Comparison of ENCODE assay signal across 33 cellular contexts in genomic region chr6:133165235-133165634, GRCh38.
"Had no signal": no experiment of that assay in that cellular context is flagged by ENCODE, and none has a peak within 500 bp of the region (broad histone marks: within the 10 kb centered on the region; RNA-seq: fewer than 3 reads in every experiment).

No MANE protein-coding gene starts in this region.

- H3K9ac ChIP-seq: KMS-11 had no signal

- H3K27me3 ChIP-seq: cardiac muscle cell, colonic mucosa, SJSA1 had no signal

- DNase-seq: activated CD4-positive, alpha-beta memory T cell treated with anti-CD3 and anti-CD28 coated beads, Interleukin-2, amount 10 ng/mL, durations not matched to agents 7 days and 5 days; activated CD4-positive, alpha-beta T cell treated with anti-CD3 and anti-CD28 coated beads for 1 hour; activated CD4-positive, alpha-beta T cell treated with anti-CD3 and anti-CD28 coated beads for 48 hours; activated CD4-positive, CD25-positive, alpha-beta regulatory T cell; activated CD8-positive, alpha-beta memory T cell treated with anti-CD3 and anti-CD28 coated beads for 24 hours; activated CD8-positive, alpha-beta memory T cell treated with anti-CD3 and anti-CD28 coated beads, Interleukin-2, amount 10 ng/mL, durations not matched to agents 7 days and 5 days; activated CD8-positive, alpha-beta memory T cell treated with anti-CD3 and anti-CD28 coated beads, Interleukin-2, amount 50 U/mL, for 48 hours; activated effector memory CD4-positive, alpha-beta T cell treated with Interleukin-2 at 50 U/mL for 16 hours; activated naive CD4-positive, alpha-beta T cell treated with anti-CD3 and anti-CD28 coated beads, Interleukin-2, amount 10 ng/mL, durations not matched to agents 7 days and 5 days; activated naive CD8-positive, alpha-beta T cell treated with anti-CD3 and anti-CD28 coated beads, Interleukin-2, amount 50 U/mL, for 24 hours; activated T-cell treated with anti-CD3 and anti-CD28 coated beads, Interleukin-2, amount 50 U/mL, for 48 hours; amniotic stem cell; aorta; colonic mucosa; MM.1S; MV-4-11; NCI-H1436 treated with DMSO at 0.1 percent for 48 hours; NCI-H187 treated with DMSO at 0.1 percent for 48 hours; NCI-H2081; NCI-H2171 treated with DMSO at 0.1 percent for 48 hours; NCI-H2227 treated with DMSO at 0.1 percent for 48 hours; NCI-H446; NCI-H510A treated with DMSO at 0.1 percent for 48 hours; NCI-H526 treated with DMSO at 0.1 percent for 48 hours; OCI-M1; SHP77 treated with DMSO at 0.1 percent for 48 hours; SW 1271; T1000; WERI-Rb-1 had no signal

- H3K27ac ChIP-seq: cardiac muscle cell, colonic mucosa, KMS-11, SJSA1, WERI-Rb-1 had no signal

- H3K4me2 ChIP-seq: KMS-11 had no signal

- H3K9me3 ChIP-seq: colonic mucosa, SJSA1 had no signal

- ATAC-seq: activated CD8-positive, alpha-beta memory T cell treated with anti-CD3 and anti-CD28 coated beads, Interleukin-2, amount 10 ng/mL, durations not matched to agents 7 days and 5 days; activated naive CD8-positive, alpha-beta T cell treated with anti-CD3 and anti-CD28 coated beads, Interleukin-2, amount 50 U/mL, for 24 hours; Panc1 had no signal

- H3K4me1 ChIP-seq: colonic mucosa, SJSA1 had no signal

- H3K4me3 ChIP-seq: cardiac muscle cell, colonic mucosa, SJSA1 had no signal

- H3K36me3 ChIP-seq: cardiac muscle cell, colonic mucosa, SJSA1, WERI-Rb-1 had no signal
